ENCODE assay signal across 8 cellular contexts in genomic region chr17:3893003-3893719, GRCh38. TPM values are rescaled to one million over a fixed set of nuclear protein-coding genes. Genes with fewer than 3 reads are reported as not detected.
A peak's percentile ranks its signal among the peaks of the same experiment; 100 is the strongest.
DNase-seq lines count a peak whose midpoint lies in the region; ATAC-seq and TF ChIP-seq lines count a peak whose summit lies in the region.

TSS of gene CAMKK1 (minus strand) at chr17:3893053. CDS start at chr17:3885687, 7,366 bp downstream.

- peak; percentile 93 for ATAC-seq in GM19025 (IDR thresholded peaks at IDR 0.05; ENCODE audit: low read depth, unreplicated experiment)
- ATAC-seq in HG03196 (IDR thresholded peaks at IDR 0.05; ENCODE audit: unreplicated experiment): peak; percentile 74

- DNase-seq in Ammon's horn (ENCODE audit: low spot score): peak; percentile 88
- DNase-seq in NCI-H524 (lab: John Stamatoyannopoulos, UW): peak; percentile 93 to 94
- DNase-seq in activated CD4-positive, alpha-beta T cell treated with anti-CD3 and anti-CD28 coated beads, Interleukin-2, amount 50 U/mL, for 24 hours (ENCODE audit: low read depth in 1 of 2, low spot score in 1 of 2): peak; percentile 74 to 75
- peak; percentile 86 for DNase-seq in dermis blood vessel endothelial cell
- DNase-seq in lower leg skin (ENCODE audit: low spot score in 2 of 2): peak; percentile 73 to 96
- DNase-seq in stimulated activated CD4-positive, alpha-beta T cell treated with anti-CD3 and anti-CD28 coated beads, Interleukin-4, amount 100 ng/mL, for 4 hours: peak; percentile 84 to 88

- no peak for TF ChIP-seq POLR2A in lower leg skin (IDR thresholded peaks at IDR 0.05)

- H3K4me3 ChIP-seq in lower leg skin (ENCODE audit: low read depth, poor library complexity, severe bottlenecking): peak within 1 kb of the TSS; percentile 58

- 8 to 24% methylated on average over 12 to 28 of the region's 75 CpGs for WGBS in lower leg skin, 2 donors

- no peak for TF ChIP-seq CTCF in lower leg skin (IDR thresholded peaks at IDR 0.05)

- intact Hi-C loops in lower leg skin (cut with DNase I; ENCODE audit: low total_unique reads): no loop called here

RNA-seq across cellular contexts. Expression of gene CAMKK1, which starts in this region (rescaled TPM):
- total RNA-seq in dermis blood vessel endothelial cell: 0.79 and 2.2 TPM in 2 replicates
- 10 to 100 TPM in 3 of 4 donors, 1 to 10 TPM in 1; 7.3 to 21.2 (median 14.6) TPM for total RNA-seq in lower leg skin

Comparison
In these comparisons a context has a peak if more than half of its experiments do, and no peak if none do; other contexts are left out.
1. Peak in every context shown above with its lines: DNase-seq, ATAC-seq and H3K4me3 ChIP-seq.